Comparison of ENCODE assay signal across 10 cellular contexts in the genomic region with DNA sequence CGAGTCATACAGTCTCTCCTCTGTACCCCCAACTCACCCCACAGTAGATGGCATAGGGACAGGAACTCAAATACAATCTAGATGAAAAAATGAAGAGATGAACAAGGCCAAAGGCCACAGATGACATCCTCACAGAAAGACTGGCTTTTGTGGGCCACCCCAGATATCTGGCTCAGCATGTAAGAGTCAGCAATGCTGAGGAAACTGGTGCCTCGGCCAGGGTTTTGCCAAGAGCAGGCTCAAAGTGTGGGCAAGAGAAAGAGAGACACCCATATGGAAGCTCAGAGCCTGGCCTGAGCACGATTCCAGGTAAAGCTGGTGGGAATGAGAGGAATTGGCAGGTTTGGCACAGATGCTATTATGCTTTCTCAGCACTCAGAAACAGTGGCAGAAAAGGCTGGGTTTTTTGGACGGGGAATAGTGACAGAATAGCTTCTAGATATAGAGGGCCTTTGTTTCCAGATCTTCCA.
A peak's percentile ranks its signal among the peaks of the same experiment; 100 is the strongest.
DNase-seq lines count a peak whose midpoint lies in the region; ATAC-seq and TF ChIP-seq lines count a peak whose summit lies in the region.
"Had no signal": no experiment of that assay in that cellular context is flagged by ENCODE, and none has a peak within 500 bp of the region (broad histone marks: within the 10 kb centered on the region; RNA-seq: fewer than 3 reads in every experiment).

No MANE protein-coding gene starts in this region.

- H4K20me1 ChIP-seq in GM23338 (replicated peaks; ENCODE audit: insufficient read depth): no peaks in the 10 kb centered on the region

- CTCF ChIA-PET in activated CD4-positive, alpha-beta T cell treated with anti-CD3 and anti-CD28 coated beads, Interleukin-2, amount 10 ng/mL, durations not matched to agents 7 days and 5 days (lab: Charles Lee): interaction anchor here (0.9 to 1.5 kb wide), 5 partner anchors 10 to 855 kb away, joined by 3 to 6 read pairs (median 4); no protein-coding TSS in a partner anchor

- TF ChIP-seq CTCF in suprapubic skin (IDR thresholded peaks at IDR 0.05): no peak
- TF ChIP-seq CTCF in GM23338 (conservative IDR thresholded peaks at IDR 0.05; ENCODE audit: low read depth in 2 of 2): no peak

- H3K36me3 ChIP-seq in suprapubic skin (no peaks in the 10 kb centered on the region), GM23338 (ENCODE audit: insufficient read depth) (no peaks in the 10 kb centered on the region)
- H3K36me3 ChIP-seq: sigmoid colon had no signal

- H3K4me3 ChIP-seq in suprapubic skin (no peak overlapping the region), GM23338 (no peak overlapping the region)
- H3K4me3 ChIP-seq: sigmoid colon had no signal

- ATAC-seq in GM23338: no peak

- H3K4me3 Mint-ChIP-seq in activated CD4-positive, alpha-beta T cell treated with anti-CD3 and anti-CD28 coated beads, Interleukin-2, amount 10 ng/mL, durations not matched to agents 7 days and 5 days: no peak overlapping the region
- peak overlapping the region; percentile 29 for H3K4me3 Mint-ChIP-seq in activated naive CD8-positive, alpha-beta T cell treated with anti-CD3 and anti-CD28 coated beads for 36 hours
- no peak overlapping the region for H3K4me3 Mint-ChIP-seq in GM23338

- H3K4me1 Mint-ChIP-seq in activated CD4-positive, alpha-beta T cell treated with anti-CD3 and anti-CD28 coated beads, Interleukin-2, amount 10 ng/mL, durations not matched to agents 7 days and 5 days: peaks cover 40% of the 10 kb centered on the region
- peaks cover 50% of the 10 kb centered on the region for H3K4me1 Mint-ChIP-seq in activated naive CD8-positive, alpha-beta T cell treated with anti-CD3 and anti-CD28 coated beads for 36 hours
- H3K4me1 Mint-ChIP-seq in GM23338: peaks cover 5% of the 10 kb centered on the region; the same call in 1 of the 3 replicates

- no peak for TF ChIP-seq EP300 in suprapubic skin (IDR thresholded peaks at IDR 0.05)

- 60% methylated on average over 4 of the region's 4 CpGs for WGBS in suprapubic skin

- no peaks in the 10 kb centered on the region for H3F3A ChIP-seq in GM23338 (replicated peaks; ENCODE audit: low read depth)

- no peak overlapping the region for H2AFZ ChIP-seq in GM23338

- peaks cover 13% of the 10 kb centered on the region; the same call in 1 of the 2 replicates for H3K9me2 ChIP-seq in GM23338 (ENCODE audit: insufficient read depth)

- H3K27ac Mint-ChIP-seq in activated CD4-positive, alpha-beta T cell treated with anti-CD3 and anti-CD28 coated beads, Interleukin-2, amount 10 ng/mL, durations not matched to agents 7 days and 5 days: peak overlapping the region; percentile 99
- peak overlapping the region; percentile 99 for H3K27ac Mint-ChIP-seq in activated naive CD8-positive, alpha-beta T cell treated with anti-CD3 and anti-CD28 coated beads for 36 hours
- H3K27ac Mint-ChIP-seq in GM23338: no peak overlapping the region

- POLR2A ChIA-PET in activated CD4-positive, alpha-beta T cell treated with anti-CD3 and anti-CD28 coated beads, Interleukin-2, amount 10 ng/mL, durations not matched to agents 7 days and 5 days (lab: Charles Lee): interaction anchor here (1.0 kb wide), 1 partner anchor 460 kb away, joined by 3 read pairs; no protein-coding TSS in a partner anchor

- H3K27ac ChIP-seq in layer of hippocampus (ENCODE audit: low read depth, low read length) (peak overlapping the region; percentile 67), suprapubic skin (peak overlapping the region; percentile 72), GM23338 (ENCODE audit: low read depth) (no peak overlapping the region)
- H3K27ac ChIP-seq: sigmoid colon had no signal

- peaks cover 36% of the 10 kb centered on the region for H3K36me3 Mint-ChIP-seq in activated CD4-positive, alpha-beta T cell treated with anti-CD3 and anti-CD28 coated beads, Interleukin-2, amount 10 ng/mL, durations not matched to agents 7 days and 5 days (ENCODE audit: low read depth)
- H3K36me3 Mint-ChIP-seq in activated naive CD8-positive, alpha-beta T cell treated with anti-CD3 and anti-CD28 coated beads for 36 hours: peaks cover 29% of the 10 kb centered on the region
- no peaks in the 10 kb centered on the region for H3K36me3 Mint-ChIP-seq in GM23338 (ENCODE audit: low read depth)

- H3K9me3 ChIP-seq in suprapubic skin: no peaks in the 10 kb centered on the region

- H3K27me3 ChIP-seq in layer of hippocampus (ENCODE audit: control insufficient read depth, insufficient read depth, low read length): no peaks in the 10 kb centered on the region
- H3K27me3 ChIP-seq in suprapubic skin: no peaks in the 10 kb centered on the region
- no peaks in the 10 kb centered on the region for H3K27me3 ChIP-seq in GM23338 (ENCODE audit: insufficient read depth)
- H3K27me3 ChIP-seq: sigmoid colon had no signal

- no peaks in the 10 kb centered on the region for H3K27me3 Mint-ChIP-seq in activated CD4-positive, alpha-beta T cell treated with anti-CD3 and anti-CD28 coated beads, Interleukin-2, amount 10 ng/mL, durations not matched to agents 7 days and 5 days
- H3K27me3 Mint-ChIP-seq in activated naive CD8-positive, alpha-beta T cell treated with anti-CD3 and anti-CD28 coated beads for 36 hours: no peaks in the 10 kb centered on the region
- H3K27me3 Mint-ChIP-seq in GM23338 (ENCODE audit: insufficient read depth, low read depth, poor library complexity): peaks cover 2% of the 10 kb centered on the region

- no peaks in the 10 kb centered on the region for H3K79me2 ChIP-seq in GM23338 (replicated peaks; ENCODE audit: insufficient read depth)

- DNase-seq in activated CD4-positive, alpha-beta T cell treated with anti-CD3 and anti-CD28 coated beads, Interleukin-2, amount 10 ng/mL, durations not matched to agents 7 days and 5 days: no peak
- DNase-seq in activated CD4-positive, alpha-beta T cell treated with anti-CD3 and anti-CD28 coated beads for 4 hours: no peak
- DNase-seq in activated naive CD8-positive, alpha-beta T cell treated with anti-CD3 and anti-CD28 coated beads for 36 hours: no peak
- DNase-seq in suprapubic skin (ENCODE audit: low spot score in 2 of 2): no peak
- no peak for DNase-seq in foreskin melanocyte
- no peak for DNase-seq in GM23338 (ENCODE audit: low spot score)
- no peak for DNase-seq in NCI-H524 treated with DMSO at 0.1 percent for 48 hours (lab: John Stamatoyannopoulos, UW)
- DNase-seq: NK-92 treated with Interleukin-12 subunit alpha and Interleukin-12 subunit beta, amount 100 ng/mL, for 24 hours; sigmoid colon had no signal

- H3K4me1 ChIP-seq in suprapubic skin (peaks cover 5% of the 10 kb centered on the region), GM23338 (ENCODE audit: insufficient read depth) (no peaks in the 10 kb centered on the region)
- H3K4me1 ChIP-seq: sigmoid colon had no signal

- no peak for TF ChIP-seq POLR2A in suprapubic skin (IDR thresholded peaks at IDR 0.05)

- peaks cover 15% of the 10 kb centered on the region for H3K9me3 Mint-ChIP-seq in activated CD4-positive, alpha-beta T cell treated with anti-CD3 and anti-CD28 coated beads, Interleukin-2, amount 10 ng/mL, durations not matched to agents 7 days and 5 days
- peaks cover 27% of the 10 kb centered on the region for H3K9me3 Mint-ChIP-seq in activated naive CD8-positive, alpha-beta T cell treated with anti-CD3 and anti-CD28 coated beads for 36 hours
- no peaks in the 10 kb centered on the region for H3K9me3 Mint-ChIP-seq in GM23338

- no peak overlapping the region for H3K4me2 ChIP-seq in GM23338

TF ChIP-seq in GM23338, 12 proteins besides CTCF, POLR2A, EP300 and RAD21 (continues in another document):
- TF ChIP-seq ZNF114 (CRISPR knock-in tag; IDR thresholded peaks at IDR 0.05) (no peak), EZH2 (IDR thresholded peaks at IDR 0.05; ENCODE audit: low read depth, unreplicated experiment) (no peak), POLR2AphosphoS5 (IDR thresholded peaks at IDR 0.05; ENCODE audit: low read depth) (no peak), CREB1 (CRISPR knock-in tag; IDR thresholded peaks at IDR 0.05; ENCODE audit: low read depth) (no peak), ZNF331 (CRISPR knock-in tag; IDR thresholded peaks at IDR 0.05; ENCODE audit: low read depth) (no peak), ETS1 (IDR thresholded peaks at IDR 0.05) (no peak)
- TF ChIP-seq, protein P1, sequence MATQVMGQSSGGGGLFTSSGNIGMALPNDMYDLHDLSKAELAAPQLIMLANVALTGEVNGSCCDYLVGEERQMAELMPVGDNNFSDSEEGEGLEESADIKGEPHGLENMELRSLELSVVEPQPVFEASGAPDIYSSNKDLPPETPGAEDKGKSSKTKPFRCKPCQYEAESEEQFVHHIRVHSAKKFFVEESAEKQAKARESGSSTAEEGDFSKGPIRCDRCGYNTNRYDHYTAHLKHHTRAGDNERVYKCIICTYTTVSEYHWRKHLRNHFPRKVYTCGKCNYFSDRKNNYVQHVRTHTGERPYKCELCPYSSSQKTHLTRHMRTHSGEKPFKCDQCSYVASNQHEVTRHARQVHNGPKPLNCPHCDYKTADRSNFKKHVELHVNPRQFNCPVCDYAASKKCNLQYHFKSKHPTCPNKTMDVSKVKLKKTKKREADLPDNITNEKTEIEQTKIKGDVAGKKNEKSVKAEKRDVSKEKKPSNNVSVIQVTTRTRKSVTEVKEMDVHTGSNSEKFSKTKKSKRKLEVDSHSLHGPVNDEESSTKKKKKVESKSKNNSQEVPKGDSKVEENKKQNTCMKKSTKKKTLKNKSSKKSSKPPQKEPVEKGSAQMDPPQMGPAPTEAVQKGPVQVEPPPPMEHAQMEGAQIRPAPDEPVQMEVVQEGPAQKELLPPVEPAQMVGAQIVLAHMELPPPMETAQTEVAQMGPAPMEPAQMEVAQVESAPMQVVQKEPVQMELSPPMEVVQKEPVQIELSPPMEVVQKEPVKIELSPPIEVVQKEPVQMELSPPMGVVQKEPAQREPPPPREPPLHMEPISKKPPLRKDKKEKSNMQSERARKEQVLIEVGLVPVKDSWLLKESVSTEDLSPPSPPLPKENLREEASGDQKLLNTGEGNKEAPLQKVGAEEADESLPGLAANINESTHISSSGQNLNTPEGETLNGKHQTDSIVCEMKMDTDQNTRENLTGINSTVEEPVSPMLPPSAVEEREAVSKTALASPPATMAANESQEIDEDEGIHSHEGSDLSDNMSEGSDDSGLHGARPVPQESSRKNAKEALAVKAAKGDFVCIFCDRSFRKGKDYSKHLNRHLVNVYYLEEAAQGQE (IDR thresholded peaks at IDR 0.05; ENCODE audit: unreplicated experiment): no peak
